ENCODE assay signal across 17 cellular contexts in the genomic region with DNA sequence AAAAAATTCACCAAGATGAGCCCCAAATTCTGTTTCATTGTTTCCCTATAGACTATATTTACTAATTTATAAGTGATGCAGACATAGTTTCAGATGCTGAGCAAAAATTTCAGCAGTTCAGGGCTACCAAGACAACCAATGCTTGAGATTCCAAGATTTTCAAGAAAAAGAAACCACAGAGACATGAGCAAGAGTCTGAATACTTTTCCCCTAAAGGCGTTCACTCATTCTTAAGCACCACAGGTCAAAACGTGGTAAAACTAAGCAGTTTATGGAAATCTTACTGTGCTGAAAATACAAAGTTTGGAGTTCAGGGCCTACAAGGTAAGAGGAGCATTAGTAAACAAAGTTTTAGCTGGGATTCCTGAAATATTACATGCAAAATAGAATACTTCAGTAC.
A peak's percentile ranks its signal among the peaks of the same experiment; 100 is the strongest.
DNase-seq lines count a peak whose midpoint lies in the region; ATAC-seq, FAIRE-seq and TF ChIP-seq lines count a peak whose summit lies in the region.
"Had no signal": no experiment of that assay in that cellular context is flagged by ENCODE, and none has a peak within 500 bp of the region (broad histone marks: within the 10 kb centered on the region; RNA-seq: fewer than 3 reads in every experiment).

No MANE protein-coding gene starts in this region.

- no peaks in the 10 kb centered on the region for H3K27me3 Mint-ChIP-seq in astrocyte (ENCODE audit: low read depth, unreplicated experiment)
- H3K27me3 Mint-ChIP-seq: CD4-positive, alpha-beta memory T cell had no signal

- H3K27me3 ChIP-seq in astrocyte (ENCODE audit: insufficient read depth, low read length) = no peaks in the 10 kb centered on the region
- H3K27me3 ChIP-seq: BLaER1 had no signal

- no peak for FAIRE-seq in astrocyte (lab: Jason Lieb, UNC)
- FAIRE-seq: GM12878, GM18507, K562 had no signal

- no peak overlapping the region for H3K4me3 Mint-ChIP-seq in astrocyte (ENCODE audit: unreplicated experiment)
- H3K4me3 Mint-ChIP-seq: CD14-positive monocyte; CD4-positive, alpha-beta memory T cell; H9 had no signal

- H3K36me3 ChIP-seq in astrocyte (ENCODE audit: insufficient read depth, low read length) = no peaks in the 10 kb centered on the region
- H3K36me3 ChIP-seq: BLaER1 had no signal

- no peak overlapping the region for H3K27ac Mint-ChIP-seq in astrocyte (ENCODE audit: unreplicated experiment)
- H3K27ac Mint-ChIP-seq: CD14-positive monocyte, H9 had no signal

- no peaks in the 10 kb centered on the region for H3K9me3 ChIP-seq in astrocyte (ENCODE audit: insufficient read depth, low read depth, low read length)

- peaks cover 4% of the 10 kb centered on the region for H3K4me1 Mint-ChIP-seq in astrocyte (ENCODE audit: low read depth, unreplicated experiment)
- H3K4me1 Mint-ChIP-seq: CD14-positive monocyte; CD4-positive, alpha-beta memory T cell; H9 had no signal

- no peak overlapping the region for H3K4me2 ChIP-seq in astrocyte (ENCODE audit: low read length)
- H3K4me2 ChIP-seq: BLaER1 had no signal

- no peaks in the 10 kb centered on the region for H3K36me3 Mint-ChIP-seq in astrocyte (ENCODE audit: low read depth, unreplicated experiment)
- H3K36me3 Mint-ChIP-seq: CD14-positive monocyte; CD4-positive, alpha-beta memory T cell had no signal

- H3K4me3 ChIP-seq in astrocyte (ENCODE audit: insufficient read depth, low read depth, low read length) = no peak overlapping the region
- H3K4me3 ChIP-seq: BLaER1, GM12878, K562 had no signal

- no peak overlapping the region for H3K9ac ChIP-seq in astrocyte (ENCODE audit: low read length)
- H3K9ac ChIP-seq: BLaER1 had no signal

- H3K4me1 ChIP-seq in astrocyte (ENCODE audit: insufficient read depth, low read length) = no peaks in the 10 kb centered on the region
- H3K4me1 ChIP-seq: BLaER1 had no signal

- no peak for TF ChIP-seq CTCF in astrocyte (IDR thresholded peaks at IDR 0.05; ENCODE audit: insufficient read depth, low read depth, low read length)

- H3K27ac ChIP-seq in astrocyte (ENCODE audit: low read depth, low read length) = no peak overlapping the region
- H3K27ac ChIP-seq: BLaER1 had no signal

- DNase-seq in EL (peak; percentile 5), M059J (ENCODE audit: low read depth) (peak; percentile 22), astrocyte (ENCODE audit: low read depth) (peak; percentile 53), dedifferentiated amniotic fluid mesenchymal stem cell (ENCODE audit: extremely low spot score) (peak; percentile 34), left cardiac atrium (no peak)
- DNase-seq: 8988T; CD4-positive, alpha-beta memory T cell; DMS79 treated with DMSO at 0.1 percent for 48 hours; GOT3; H9 had no signal

- H2AFZ ChIP-seq in astrocyte (ENCODE audit: low read depth, low read length) = no peak overlapping the region

- ATAC-seq in GM19328 (IDR thresholded peaks at IDR 0.05; ENCODE audit: unreplicated experiment) (no peak), left cardiac atrium (no peak), GM18873 (IDR thresholded peaks at IDR 0.05; ENCODE audit: low FRiP score, unreplicated experiment) (no peak)
- ATAC-seq: GM12878, K562 had no signal

- intact Hi-C loops in left cardiac atrium (cut with DNase I) = no loop called here

- no peaks in the 10 kb centered on the region for H4K20me1 ChIP-seq in astrocyte (ENCODE audit: insufficient read depth, low read length)
- H4K20me1 ChIP-seq: BLaER1 had no signal

- H3K79me2 ChIP-seq in astrocyte (ENCODE audit: insufficient read depth, low read length) = no peaks in the 10 kb centered on the region

- peaks cover 3% of the 10 kb centered on the region for H3K9me3 Mint-ChIP-seq in astrocyte (ENCODE audit: unreplicated experiment)
